Comparison of ENCODE assay signal across 34 cellular contexts in genomic region chr4:16772366-16772850, GRCh38.
A peak's percentile ranks its signal among the peaks of the same experiment; 100 is the strongest.
DNase-seq lines count a peak whose midpoint lies in the region; FAIRE-seq and TF ChIP-seq lines count a peak whose summit lies in the region.
"Had no signal": no experiment of that assay in that cellular context is flagged by ENCODE, and none has a peak within 500 bp of the region (broad histone marks: within the 10 kb centered on the region; RNA-seq: fewer than 3 reads in every experiment).

No MANE protein-coding gene starts in this region.

- H3K4me2 ChIP-seq in astrocyte (ENCODE audit: low read length) (peak overlapping the region; percentile 8), mesenchymal stem cell (ENCODE audit: low read length, poor library complexity, severe bottlenecking) (no peak overlapping the region)
- H3K4me2 ChIP-seq: A549, KMS-11 had no signal

- intact Hi-C loops in spleen (cut with DNase I; ENCODE audit: low total_unique reads) = no loop called here

- no peak overlapping the region for H3K14ac ChIP-seq in mesenchymal stem cell (ENCODE audit: low read length in 2 of 2)

- H4K8ac ChIP-seq in mesenchymal stem cell (ENCODE audit: low read length) = no peak overlapping the region

- H3K23ac ChIP-seq in mesenchymal stem cell (ENCODE audit: low read length in 2 of 2) = no peak overlapping the region

- H3K79me2 ChIP-seq in astrocyte (ENCODE audit: insufficient read depth, low read length) = no peaks in the 10 kb centered on the region

- H3K4me1 Mint-ChIP-seq in astrocyte (ENCODE audit: low read depth, unreplicated experiment) (peaks cover 2% of the 10 kb centered on the region), progenitor cell of endocrine pancreas (ENCODE audit: low read depth) (no peaks in the 10 kb centered on the region)
- H3K4me1 Mint-ChIP-seq: activated CD4-positive, alpha-beta memory T cell treated with anti-CD3 and anti-CD28 coated beads, Interleukin-2, amount 10 ng/mL, durations not matched to agents 7 days and 5 days; activated naive CD4-positive, alpha-beta T cell treated with anti-CD3 and anti-CD28 coated beads, Interleukin-2, amount 50 U/mL, for 24 hours; activated T-helper 17 cell treated with anti-CD3 and anti-CD28 coated beads, Interleukin-2, amount 50 U/mL, for 72 hours; naive B cell; stimulated activated naive CD8-positive, alpha-beta T cell treated with anti-CD3 and anti-CD28 coated beads, Interleukin-15, amount 100 ng/mL, for 72 hours had no signal

- H2BK15ac ChIP-seq in mesenchymal stem cell (ENCODE audit: low read depth, poor library complexity, severe bottlenecking) = no peak overlapping the region

- H3K4me3 ChIP-seq in astrocyte (ENCODE audit: insufficient read depth, low read depth, low read length) (no peak overlapping the region), mesenchymal stem cell (ENCODE audit: insufficient read depth in 1 of 2, low read depth in 1 of 2, low read length in 2 of 2) (no peak overlapping the region), spleen (no peak overlapping the region)
- H3K4me3 ChIP-seq: A549, dorsolateral prefrontal cortex, gastroesophageal sphincter, HAP-1, left ventricle myocardium inferior, Peyer's patch, SJSA1, tibial artery had no signal

- H3K27ac Mint-ChIP-seq in astrocyte (ENCODE audit: unreplicated experiment) = no peak overlapping the region
- H3K27ac Mint-ChIP-seq in progenitor cell of endocrine pancreas = no peak overlapping the region
- H3K27ac Mint-ChIP-seq: activated CD4-positive, alpha-beta memory T cell treated with anti-CD3 and anti-CD28 coated beads, Interleukin-2, amount 10 ng/mL, durations not matched to agents 7 days and 5 days; activated naive CD4-positive, alpha-beta T cell treated with anti-CD3 and anti-CD28 coated beads, Interleukin-2, amount 50 U/mL, for 24 hours; activated T-helper 17 cell treated with anti-CD3 and anti-CD28 coated beads, Interleukin-2, amount 50 U/mL, for 72 hours; mesothelial cell of epicardium; naive B cell; stimulated activated naive CD8-positive, alpha-beta T cell treated with anti-CD3 and anti-CD28 coated beads, Interleukin-15, amount 100 ng/mL, for 72 hours; T-helper 1 cell treated with Interleukin-12 subunit alpha and Interleukin-12 subunit beta and Interleukin-4 antibody, amounts not matched to agents 30 μg/mL and 1 μg/mL, for 36 hours had no signal

- DNase-seq in EL (peak; percentile 23), astrocyte (ENCODE audit: low read depth) (no peak), fibroblast of gingiva (ENCODE audit: low read depth) (peak; percentile 82), mesenchymal stem cell (no peak), spleen (no peak), progenitor cell of endocrine pancreas (ENCODE audit: low spot score, unreplicated experiment) (no peak), NOMO-1 treated with dmso at 0.1 percent for 144 hours (lab: John Stamatoyannopoulos, UW; ENCODE audit: unreplicated experiment) (no peak), SW 1271 (lab: John Stamatoyannopoulos, UW) (no peak)
- DNase-seq: activated CD4-positive, alpha-beta memory T cell treated with anti-CD3 and anti-CD28 coated beads, Interleukin-2, amount 10 ng/mL, durations not matched to agents 7 days and 5 days; activated CD4-positive, alpha-beta T cell treated with anti-CD3 and anti-CD28 coated beads for 1 hour; anterior cingulate cortex; central memory CD4-positive, alpha-beta T cell; DMS153; dorsolateral prefrontal cortex; hypothalamus; left ventricle myocardium inferior; naive B cell; NCI-H1417; NCI-H2029 treated with DMSO at 0.1 percent for 48 hours; NCI-H526; Peyer's patch; stimulated activated naive CD8-positive, alpha-beta T cell treated with anti-CD3 and anti-CD28 coated beads, Interleukin-15, amount 100 ng/mL, for 72 hours; tibial artery had no signal

- H4K20me1 ChIP-seq in astrocyte (ENCODE audit: insufficient read depth, low read length) = no peaks in the 10 kb centered on the region

- no peaks in the 10 kb centered on the region for H3K27me3 ChIP-seq in astrocyte (ENCODE audit: insufficient read depth, low read length)
- no peaks in the 10 kb centered on the region for H3K27me3 ChIP-seq in mesenchymal stem cell (ENCODE audit: control insufficient read depth in 1 of 2, insufficient read depth in 1 of 2, low read length in 2 of 2)
- no peaks in the 10 kb centered on the region for H3K27me3 ChIP-seq in spleen (replicated peaks in 1 of 7)
- H3K27me3 ChIP-seq: dorsolateral prefrontal cortex, gastroesophageal sphincter, Peyer's patch, SJSA1, tibial artery had no signal

- H4K91ac ChIP-seq in mesenchymal stem cell (ENCODE audit: low read length) = no peak overlapping the region

- no peak overlapping the region for H2AK5ac ChIP-seq in mesenchymal stem cell (ENCODE audit: low read length, severe bottlenecking)

- no peak for TF ChIP-seq CTCF in astrocyte (IDR thresholded peaks at IDR 0.05; ENCODE audit: insufficient read depth, low read depth, low read length)
- TF ChIP-seq CTCF in spleen (IDR thresholded peaks at IDR 0.05 in 8 of 11, conservative IDR thresholded peaks at IDR 0.05 in 3 of 11) = no peak
- TF ChIP-seq CTCF in progenitor cell of endocrine pancreas (IDR thresholded peaks at IDR 0.05; ENCODE audit: unreplicated experiment) = no peak

- 97% methylated on average over 1 of the region's 2 CpGs for WGBS in mesenchymal stem cell
- WGBS in spleen, 5 donors = 69 to 76% (median 73%) methylated on average over 2 of the region's 2 CpGs

- no peak for FAIRE-seq in astrocyte (lab: Jason Lieb, UNC)
- FAIRE-seq: A549, GM19239, HTR-8/SVneo had no signal

- H3K4me1 ChIP-seq in astrocyte (ENCODE audit: insufficient read depth, low read length) (no peaks in the 10 kb centered on the region), mesenchymal stem cell (ENCODE audit: control insufficient read depth, insufficient read depth, low read depth, low read length) (no peaks in the 10 kb centered on the region), spleen (peaks cover 0 to 10% (median 0%) of the 10 kb centered on the region in 6 donors)
- H3K4me1 ChIP-seq: A549, left ventricle myocardium inferior, Peyer's patch, tibial artery had no signal

- H3K4me3 Mint-ChIP-seq in astrocyte (ENCODE audit: unreplicated experiment) = no peak overlapping the region
- no peak overlapping the region for H3K4me3 Mint-ChIP-seq in progenitor cell of endocrine pancreas (ENCODE audit: low read depth)
- H3K4me3 Mint-ChIP-seq: activated CD4-positive, alpha-beta memory T cell treated with anti-CD3 and anti-CD28 coated beads, Interleukin-2, amount 10 ng/mL, durations not matched to agents 7 days and 5 days; activated naive CD4-positive, alpha-beta T cell treated with anti-CD3 and anti-CD28 coated beads, Interleukin-2, amount 50 U/mL, for 24 hours; activated T-helper 17 cell treated with anti-CD3 and anti-CD28 coated beads, Interleukin-2, amount 50 U/mL, for 72 hours; mesothelial cell of epicardium; naive B cell; stimulated activated naive CD8-positive, alpha-beta T cell treated with anti-CD3 and anti-CD28 coated beads, Interleukin-15, amount 100 ng/mL, for 72 hours; T-helper 1 cell treated with Interleukin-12 subunit alpha and Interleukin-12 subunit beta and Interleukin-4 antibody, amounts not matched to agents 30 μg/mL and 1 μg/mL, for 36 hours had no signal

- H3K79me1 ChIP-seq in mesenchymal stem cell (replicated peaks; ENCODE audit: low read length, poor library complexity, severe bottlenecking) = no peaks in the 10 kb centered on the region

- no peak overlapping the region for H3K4ac ChIP-seq in mesenchymal stem cell (ENCODE audit: low read depth in 1 of 2, low read length in 2 of 2)

- H3K9ac ChIP-seq in astrocyte (ENCODE audit: low read length) = no peak overlapping the region
- H3K9ac ChIP-seq in mesenchymal stem cell (ENCODE audit: low read length) = peak overlapping the region; percentile 27
- H3K9ac ChIP-seq: KMS-11 had no signal

- H3K9me3 Mint-ChIP-seq in astrocyte (ENCODE audit: unreplicated experiment) (no peaks in the 10 kb centered on the region), progenitor cell of endocrine pancreas (ENCODE audit: low read depth) (no peaks in the 10 kb centered on the region)
- H3K9me3 Mint-ChIP-seq: activated CD4-positive, alpha-beta memory T cell treated with anti-CD3 and anti-CD28 coated beads, Interleukin-2, amount 10 ng/mL, durations not matched to agents 7 days and 5 days; activated naive CD4-positive, alpha-beta T cell treated with anti-CD3 and anti-CD28 coated beads, Interleukin-2, amount 50 U/mL, for 24 hours; activated T-helper 17 cell treated with anti-CD3 and anti-CD28 coated beads, Interleukin-2, amount 50 U/mL, for 72 hours; mesothelial cell of epicardium; stimulated activated naive CD8-positive, alpha-beta T cell treated with anti-CD3 and anti-CD28 coated beads, Interleukin-15, amount 100 ng/mL, for 72 hours; T-helper 1 cell treated with Interleukin-12 subunit alpha and Interleukin-12 subunit beta and Interleukin-4 antibody, amounts not matched to agents 30 μg/mL and 1 μg/mL, for 36 hours had no signal

- H2BK5ac ChIP-seq in mesenchymal stem cell (ENCODE audit: low read depth, low read length, poor library complexity, severe bottlenecking) = no peak overlapping the region

- H3K18ac ChIP-seq in mesenchymal stem cell (ENCODE audit: low read depth in 1 of 2, low read length in 2 of 2) = no peak overlapping the region

- H3K27me3 Mint-ChIP-seq in astrocyte (ENCODE audit: low read depth, unreplicated experiment) = no peaks in the 10 kb centered on the region
- peaks cover 17% of the 10 kb centered on the region for H3K27me3 Mint-ChIP-seq in progenitor cell of endocrine pancreas
- H3K27me3 Mint-ChIP-seq: activated CD4-positive, alpha-beta memory T cell treated with anti-CD3 and anti-CD28 coated beads, Interleukin-2, amount 10 ng/mL, durations not matched to agents 7 days and 5 days; stimulated activated naive CD8-positive, alpha-beta T cell treated with anti-CD3 and anti-CD28 coated beads, Interleukin-15, amount 100 ng/mL, for 72 hours had no signal

- peaks cover 2% of the 10 kb centered on the region for H3K36me3 Mint-ChIP-seq in astrocyte (ENCODE audit: low read depth, unreplicated experiment)
- no peaks in the 10 kb centered on the region for H3K36me3 Mint-ChIP-seq in progenitor cell of endocrine pancreas (ENCODE audit: insufficient read depth)
- H3K36me3 Mint-ChIP-seq: activated naive CD4-positive, alpha-beta T cell treated with anti-CD3 and anti-CD28 coated beads, Interleukin-2, amount 50 U/mL, for 24 hours; mesothelial cell of epicardium; naive B cell had no signal

- no peak overlapping the region for H3K27ac ChIP-seq in astrocyte (ENCODE audit: low read depth, low read length)
- no peak overlapping the region for H3K27ac ChIP-seq in mesenchymal stem cell (ENCODE audit: low read length, poor library complexity, severe bottlenecking)
- H3K27ac ChIP-seq in spleen = no peak overlapping the region
- H3K27ac ChIP-seq: A549, gastroesophageal sphincter, KMS-11, left ventricle myocardium inferior, Peyer's patch, SJSA1, tibial artery had no signal

- H3K9me3 ChIP-seq in astrocyte (ENCODE audit: insufficient read depth, low read depth, low read length) (no peaks in the 10 kb centered on the region), mesenchymal stem cell (ENCODE audit: control insufficient read depth, low read length) (no peaks in the 10 kb centered on the region), spleen (no peaks in the 10 kb centered on the region)
- H3K9me3 ChIP-seq: A549, gastroesophageal sphincter, HAP-1, left ventricle myocardium inferior, Peyer's patch, SJSA1, tibial artery had no signal

- no peaks in the 10 kb centered on the region for H3K36me3 ChIP-seq in astrocyte (ENCODE audit: insufficient read depth, low read length)
- peaks cover 0 to 28% of the 10 kb centered on the region in 2 experiments for H3K36me3 ChIP-seq in mesenchymal stem cell (ENCODE audit: control insufficient read depth in 1 of 2, insufficient read depth in 2 of 2, low read depth in 1 of 2, low read length in 2 of 2)
- H3K36me3 ChIP-seq in spleen = peaks cover 0 to 5% (median 1%) of the 10 kb centered on the region in 6 donors
- H3K36me3 ChIP-seq: HAP-1, Peyer's patch, SJSA1, tibial artery had no signal

- TF ChIP-seq POLR2A in spleen (IDR thresholded peaks at IDR 0.05) = no peak

- H2AFZ ChIP-seq in astrocyte (ENCODE audit: low read depth, low read length) (no peak overlapping the region), mesenchymal stem cell (ENCODE audit: low read depth, low read length) (no peak overlapping the region)

- no peak overlapping the region for H2BK120ac ChIP-seq in mesenchymal stem cell (ENCODE audit: low read depth, low read length)

- H2BK12ac ChIP-seq in mesenchymal stem cell (ENCODE audit: low read length in 2 of 2) = no peak overlapping the region

Comparison
In these comparisons a context has a peak if more than half of its experiments do, and no peak if none do; other contexts are left out.
1. DNase-seq: peak in EL (single experiment) and fibroblast of gingiva (single experiment); none in astrocyte (single experiment), mesenchymal stem cell (single experiment), spleen (single experiment), progenitor cell of endocrine pancreas (single experiment), NOMO-1 treated with dmso at 0.1 percent for 144 hours (single experiment) and SW 1271 (0 of 2).